In genomic region chr12:103960567-103961227, GRCh38 we compare ENCODE assay signal across 17 cellular contexts. TPM values are rescaled to one million over a fixed set of nuclear protein-coding genes. Genes with fewer than 3 reads are reported as not detected.
DNase-seq lines count a peak whose midpoint lies in the region; TF ChIP-seq lines count a peak whose summit lies in the region.
"Had no signal": no experiment of that assay in that cellular context is flagged by ENCODE, and none has a peak within 500 bp of the region (broad histone marks: within the 10 kb centered on the region; RNA-seq: fewer than 3 reads in every experiment).

No MANE protein-coding gene starts in this region.

- no peak overlapping the region for H2BK5ac ChIP-seq in mesendoderm (ENCODE audit: low read length)

- no peak overlapping the region for H2AK5ac ChIP-seq in mesendoderm (ENCODE audit: low read length)

- H4K5ac ChIP-seq in mesendoderm (ENCODE audit: low read length), result no peak overlapping the region

- no peak overlapping the region for H3K9ac ChIP-seq in mesendoderm (ENCODE audit: low read length)

- peaks cover 4% of the 10 kb centered on the region for H3K9me3 ChIP-seq in SJSA1 (replicated peaks)
- H3K9me3 ChIP-seq: BLaER1 treated with 17β-estradiol and CSF1 and Interleukin-3, amounts not matched to agents 10 nM and 100 nM; Peyer's patch had no signal

- H3K4me1 ChIP-seq in SJSA1 (replicated peaks) (peaks cover 26% of the 10 kb centered on the region), mesendoderm (ENCODE audit: control insufficient read depth, low read depth, low read length) (no peaks in the 10 kb centered on the region)

- no peak overlapping the region for H3K18ac ChIP-seq in mesendoderm (ENCODE audit: low read length)

- peaks cover 3% of the 10 kb centered on the region for H3K79me1 ChIP-seq in mesendoderm (ENCODE audit: low read length)

- no peak overlapping the region for H3K4ac ChIP-seq in mesendoderm (ENCODE audit: low read depth, low read length)

- no CpG with 5 or more reads among the region's 7 CpGs for WGBS in mesendoderm (ENCODE audit: extremely low coverage, insufficient coverage, low lambda C conversion rate)

- in situ Hi-C loops in GM13977 (cut with MboI; ENCODE audit: low pct_unique_long_range_greater_than_20kb, low sequenced_read_pairs, unreplicated experiment), result no loop called here

- no peak overlapping the region for H3K23ac ChIP-seq in mesendoderm (ENCODE audit: low read length)

- peaks cover 22% of the 10 kb centered on the region for H3K79me2 ChIP-seq in mesendoderm (ENCODE audit: control insufficient read depth, insufficient read depth, low read length)

- H3K27me3 ChIP-seq in SJSA1 (replicated peaks) (no peaks in the 10 kb centered on the region), mesendoderm (ENCODE audit: insufficient read depth, low read length, poor library complexity) (no peaks in the 10 kb centered on the region)
- H3K27me3 ChIP-seq: BLaER1 treated with 17β-estradiol and CSF1 and Interleukin-3, amounts not matched to agents 10 nM and 100 nM; Peyer's patch had no signal

- no peak overlapping the region for H2BK15ac ChIP-seq in mesendoderm (replicated peaks; ENCODE audit: low read depth)

- no peak overlapping the region for H4K8ac ChIP-seq in mesendoderm (ENCODE audit: low read depth, low read length)

- H3K56ac ChIP-seq in mesendoderm (ENCODE audit: low read length), result no peak overlapping the region

- H2BK120ac ChIP-seq in mesendoderm (ENCODE audit: low read depth, low read length), result no peak overlapping the region

- no peak overlapping the region for H3K4me2 ChIP-seq in mesendoderm (ENCODE audit: low read length)

- H3K4me3 ChIP-seq in SJSA1 (no peak overlapping the region), mesendoderm (ENCODE audit: low read length) (no peak overlapping the region)
- H3K4me3 ChIP-seq: BLaER1 treated with 17β-estradiol and CSF1 and Interleukin-3, amounts not matched to agents 10 nM and 100 nM; Peyer's patch had no signal

- peaks cover 4% of the 10 kb centered on the region; the same call in 1 of the 2 replicates for H3K36me3 ChIP-seq in SJSA1
- H3K36me3 ChIP-seq in mesendoderm (ENCODE audit: control insufficient read depth, insufficient read depth, low read length), result no peaks in the 10 kb centered on the region
- H3K36me3 ChIP-seq: Peyer's patch had no signal

- no peak for TF ChIP-seq CTCF in GM13977 (IDR thresholded peaks at IDR 0.05; ENCODE audit: extremely low read depth, insufficient read depth, missing control alignments)

- DNase-seq in NCI-H748 (lab: John Stamatoyannopoulos, UW; ENCODE audit: unreplicated experiment), result peak; percentile 6
- DNase-seq in NCI-H748 treated with DMSO at 0.1 percent for 48 hours (lab: John Stamatoyannopoulos, UW), result no peak
- peak; percentile 57 for DNase-seq in NAMALWA (ENCODE audit: low spot score)
- DNase-seq in SJSA1 (ENCODE audit: low read depth in 1 of 2, low spot score in 2 of 2), result no peak
- DNase-seq in mesendoderm, result peak; percentile 14
- no peak for DNase-seq in GF-D8 (lab: John Stamatoyannopoulos, UW)
- DNase-seq in GM13977 (ENCODE audit: low spot score), result no peak
- DNase-seq: GDM1, GOT3, KBM-7, NCI-H1048, NCI-H1436, NCI-H2029, NCI-H510A, SW 1271 had no signal

- 0 out of 2 replicates have a peak overlapping the region, but pooled peaks have one; percentile 5 for H3K27ac ChIP-seq in SJSA1
- H3K27ac ChIP-seq in mesendoderm (ENCODE audit: low read depth, low read length), result no peak overlapping the region
- H3K27ac ChIP-seq: Peyer's patch had no signal

RNA-seq across cellular contexts. Expression of gene TDG, which starts 5.0 kb away (rescaled TPM):
- total RNA-seq in SJSA1 (2014; rRNA removed; shearing (Covaris generic)), result 67.9 and 72.6 TPM in 2 replicates
- 134 TPM for polyA plus RNA-seq in mesendoderm (2013, experiment 1 of 2)
- 138 TPM for polyA plus RNA-seq in mesendoderm (2013, experiment 2 of 2)

RNA-seq across cellular contexts. Expression of gene HSP90B1, which starts 30.5 kb away (rescaled TPM):
- 682 and 975 TPM in 2 replicates for total RNA-seq in SJSA1 (2014; rRNA removed; shearing (Covaris generic))
- 620 TPM for polyA plus RNA-seq in mesendoderm (2013, experiment 1 of 2)
- 616 TPM for polyA plus RNA-seq in mesendoderm (2013, experiment 2 of 2)

Comparison
In these comparisons a context has a peak if more than half of its experiments do, and no peak if none do; other contexts are left out.
1. DNase-seq: peak in NCI-H748 (single experiment), NAMALWA (single experiment) and mesendoderm (single experiment); none in NCI-H748 treated with DMSO at 0.1 percent for 48 hours (single experiment), SJSA1 (0 of 2), GF-D8 (single experiment) and GM13977 (single experiment).